Comparison of ENCODE assay signal across 9 cellular contexts in the genomic region with DNA sequence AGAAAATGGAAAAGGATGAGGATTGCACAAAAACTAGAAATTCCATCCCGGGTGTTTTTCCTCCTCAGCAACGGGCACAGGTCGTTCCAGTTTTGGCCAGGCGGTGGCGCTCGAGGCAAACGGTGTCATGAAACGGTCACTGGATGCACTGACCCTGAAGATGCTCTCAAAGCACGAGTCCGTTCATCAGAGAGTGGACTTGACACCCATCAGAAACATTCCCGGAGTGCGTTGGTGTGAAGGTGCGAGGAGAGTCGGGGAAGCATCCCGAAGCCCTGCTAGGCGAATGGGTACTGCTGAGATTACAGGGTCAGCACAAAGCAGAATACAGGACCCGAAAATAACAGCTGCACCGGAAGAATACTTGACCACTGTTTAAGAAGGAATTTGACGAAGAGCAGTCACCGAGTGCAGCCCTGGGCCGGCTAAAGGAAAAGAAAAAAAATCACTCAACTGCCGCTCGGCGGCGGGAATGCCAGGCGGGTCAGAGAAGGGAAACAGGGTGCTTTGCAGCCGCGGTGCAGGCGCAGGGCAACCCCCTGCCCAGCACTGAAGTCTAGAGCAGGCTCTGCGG.
A peak's percentile ranks its signal among the peaks of the same experiment; 100 is the strongest.
DNase-seq lines count a peak whose midpoint lies in the region; ATAC-seq, FAIRE-seq and TF ChIP-seq lines count a peak whose summit lies in the region.
"Had no signal": no experiment of that assay in that cellular context is flagged by ENCODE, and none has a peak within 500 bp of the region (broad histone marks: within the 10 kb centered on the region; RNA-seq: fewer than 3 reads in every experiment).

No MANE protein-coding gene starts in this region.

- H3K27ac ChIP-seq in DND-41 (ENCODE audit: low read length) (peak overlapping the region; percentile 74), SJSA1 (peak overlapping the region; percentile 57)
- H3K27ac ChIP-seq: epithelial cell of prostate had no signal

- DNase-seq in DND-41, result peak; percentile 78
- peak; percentile 66 for DNase-seq in LoVo (ENCODE audit: low spot score)
- peak; percentile 91 to 96 for DNase-seq in SJSA1 (ENCODE audit: low read depth in 1 of 2, low spot score in 2 of 2)
- peak; percentile 75 for DNase-seq in activated naive CD4-positive, alpha-beta T cell treated with Interleukin-2 at 50 U/mL for 16 hours
- peak; percentile 35 to 73 for DNase-seq in frontal cortex (ENCODE audit: low spot score in 2 of 2)

- no peaks in the 10 kb centered on the region for H3K36me3 Mint-ChIP-seq in stimulated activated naive CD8-positive, alpha-beta T cell treated with anti-CD3 and anti-CD28 coated beads, Interleukin-15, Interleukin-2, amounts not matched to agents 100 ng/mL and 50 ng/mL, for 24 hours (ENCODE audit: low read depth)

- H3K79me2 ChIP-seq in DND-41 (ENCODE audit: insufficient read depth, low read length), result no peaks in the 10 kb centered on the region

- H3K9me3 ChIP-seq in DND-41 (ENCODE audit: insufficient read depth, low read length, severe bottlenecking) (no peaks in the 10 kb centered on the region), SJSA1 (replicated peaks) (no peaks in the 10 kb centered on the region), neuron (ENCODE audit: low read length) (no peaks in the 10 kb centered on the region)

- H4K20me1 ChIP-seq in DND-41 (ENCODE audit: insufficient read depth, low read length), result no peaks in the 10 kb centered on the region

- H2AFZ ChIP-seq in DND-41 (ENCODE audit: low read depth, low read length) (peak overlapping the region; percentile 87), neuron (ENCODE audit: low read depth, low read length) (no peak overlapping the region)

- H3K27me3 ChIP-seq in DND-41 (ENCODE audit: insufficient read depth, low read length, poor library complexity) (no peaks in the 10 kb centered on the region), SJSA1 (replicated peaks) (no peaks in the 10 kb centered on the region), neuron (ENCODE audit: insufficient read depth, low read length) (peaks cover 5% of the 10 kb centered on the region)

- H3K9ac ChIP-seq in DND-41 (ENCODE audit: low read depth, low read length), result peak overlapping the region; percentile 60

- ATAC-seq in DND-41 (ENCODE audit: insufficient read depth, low read depth) (peak; percentile 83), GM19452 (IDR thresholded peaks at IDR 0.05; ENCODE audit: unreplicated experiment) (no peak)

- H3K27ac Mint-ChIP-seq in stimulated activated naive CD8-positive, alpha-beta T cell treated with anti-CD3 and anti-CD28 coated beads, Interleukin-15, Interleukin-2, amounts not matched to agents 100 ng/mL and 50 ng/mL, for 24 hours, result peak overlapping the region; percentile 21

- no peaks in the 10 kb centered on the region for H3K36me3 ChIP-seq in DND-41 (ENCODE audit: insufficient read depth, low read length)
- no peaks in the 10 kb centered on the region for H3K36me3 ChIP-seq in SJSA1
- H3K36me3 ChIP-seq in neuron (ENCODE audit: insufficient read depth, low read length), result no peaks in the 10 kb centered on the region

- H3K4me1 ChIP-seq in DND-41 (ENCODE audit: insufficient read depth, low read length) (peaks cover 17% of the 10 kb centered on the region), SJSA1 (replicated peaks) (peaks cover 26% of the 10 kb centered on the region), neuron (ENCODE audit: insufficient read depth, low read length) (peaks cover 10% of the 10 kb centered on the region)

- peak overlapping the region; percentile 84 for H3K4me3 Mint-ChIP-seq in stimulated activated naive CD8-positive, alpha-beta T cell treated with anti-CD3 and anti-CD28 coated beads, Interleukin-15, Interleukin-2, amounts not matched to agents 100 ng/mL and 50 ng/mL, for 24 hours

- peak; percentile 96 for TF ChIP-seq CTCF in DND-41 (IDR thresholded peaks at IDR 0.05; ENCODE audit: borderline replicate concordance, extremely low read depth, low read length, poor library complexity, severe bottlenecking)

- H3K4me3 ChIP-seq in DND-41 (ENCODE audit: low read depth in 1 of 2, low read length in 2 of 2) (peak overlapping the region; percentile 38 to 72; a peak in 3 of 4 replicates), SJSA1 (peak overlapping the region; percentile 32), neuron (ENCODE audit: low read length) (peak overlapping the region; percentile 9)

- H3K4me2 ChIP-seq in DND-41 (ENCODE audit: insufficient read depth, low read length), result peak overlapping the region; percentile 85

- no peaks in the 10 kb centered on the region for H3K9me3 Mint-ChIP-seq in stimulated activated naive CD8-positive, alpha-beta T cell treated with anti-CD3 and anti-CD28 coated beads, Interleukin-15, Interleukin-2, amounts not matched to agents 100 ng/mL and 50 ng/mL, for 24 hours

- peaks cover 13% of the 10 kb centered on the region for H3K4me1 Mint-ChIP-seq in stimulated activated naive CD8-positive, alpha-beta T cell treated with anti-CD3 and anti-CD28 coated beads, Interleukin-15, Interleukin-2, amounts not matched to agents 100 ng/mL and 50 ng/mL, for 24 hours (ENCODE audit: low read depth)

- peaks cover 26% of the 10 kb centered on the region for H3K27me3 Mint-ChIP-seq in stimulated activated naive CD8-positive, alpha-beta T cell treated with anti-CD3 and anti-CD28 coated beads, Interleukin-15, Interleukin-2, amounts not matched to agents 100 ng/mL and 50 ng/mL, for 24 hours

- FAIRE-seq in frontal cortex (lab: Jason Lieb, UNC), result no peak
